In genomic region chr9:99998266-99998665, GRCh38 we compare ENCODE assay signal across 15 cellular contexts.
"Had no signal": no experiment of that assay in that cellular context is flagged by ENCODE, and none has a peak within 500 bp of the region (broad histone marks: within the 10 kb centered on the region; RNA-seq: fewer than 3 reads in every experiment).

No MANE protein-coding gene starts in this region.

- H3K9me3 ChIP-seq: vagina had no signal

- H3K4me3 Mint-ChIP-seq: activated naive CD4-positive, alpha-beta T cell treated with anti-CD3 and anti-CD28 coated beads for 36 hours; activated naive CD8-positive, alpha-beta T cell treated with anti-CD3 and anti-CD28 coated beads, Interleukin-2, amount 50 U/mL, for 24 hours; activated T-helper 17 cell treated with anti-CD3 and anti-CD28 coated beads, Interleukin-2, amount 50 U/mL, for 72 hours; T-helper 2 cell treated with Interferon-gamma antibody and Interleukin-4, amounts not matched to agents 5 μg/mL and 100 μg/mL, for 36 hours had no signal

- DNase-seq: activated CD4-positive, alpha-beta T cell treated with anti-CD3 and anti-CD28 coated beads, Interleukin-2, amount 50 U/mL, for 1 hour; activated naive CD4-positive, alpha-beta T cell treated with anti-CD3 and anti-CD28 coated beads for 36 hours; activated naive CD8-positive, alpha-beta T cell treated with anti-CD3 and anti-CD28 coated beads, Interleukin-2, amount 50 U/mL, for 24 hours; hippocampal formation; lower lobe of right lung; stimulated activated CD4-positive, alpha-beta T cell treated with anti-CD3 and anti-CD28 coated beads, Interleukin-15, amount 100 ng/mL, for 24 hours; stimulated activated CD4-positive, alpha-beta T cell treated with anti-CD3 and anti-CD28 coated beads, Interleukin-4, amount 100 ng/mL, for 1 hour; stimulated activated naive CD4-positive, alpha-beta T cell had no signal

- H3K4me1 Mint-ChIP-seq: activated naive CD8-positive, alpha-beta T cell treated with anti-CD3 and anti-CD28 coated beads, Interleukin-2, amount 50 U/mL, for 24 hours had no signal

- H3K27ac Mint-ChIP-seq: activated naive CD4-positive, alpha-beta T cell treated with anti-CD3 and anti-CD28 coated beads for 36 hours; activated naive CD8-positive, alpha-beta T cell treated with anti-CD3 and anti-CD28 coated beads, Interleukin-2, amount 50 U/mL, for 24 hours; activated T-helper 17 cell treated with anti-CD3 and anti-CD28 coated beads, Interleukin-2, amount 50 U/mL, for 72 hours; T-helper 2 cell treated with Interferon-gamma antibody and Interleukin-4, amounts not matched to agents 5 μg/mL and 100 μg/mL, for 36 hours had no signal

- H3K27me3 ChIP-seq: ascending aorta, esophagus muscularis mucosa, tibial nerve, vagina had no signal

- H3K4me1 ChIP-seq: ascending aorta, esophagus muscularis mucosa, lower lobe of right lung, tibial nerve, vagina had no signal

- H3K27me3 Mint-ChIP-seq: activated naive CD8-positive, alpha-beta T cell treated with anti-CD3 and anti-CD28 coated beads, Interleukin-2, amount 50 U/mL, for 24 hours; activated T-helper 17 cell treated with anti-CD3 and anti-CD28 coated beads, Interleukin-2, amount 50 U/mL, for 72 hours had no signal

- H3K4me3 ChIP-seq: ascending aorta, esophagus muscularis mucosa, lower lobe of right lung, skin epidermis, tibial nerve, vagina had no signal

- H3K27ac ChIP-seq: ascending aorta, esophagus muscularis mucosa, lower lobe of right lung, skin epidermis, tibial nerve, vagina had no signal
